In the genomic region with DNA sequence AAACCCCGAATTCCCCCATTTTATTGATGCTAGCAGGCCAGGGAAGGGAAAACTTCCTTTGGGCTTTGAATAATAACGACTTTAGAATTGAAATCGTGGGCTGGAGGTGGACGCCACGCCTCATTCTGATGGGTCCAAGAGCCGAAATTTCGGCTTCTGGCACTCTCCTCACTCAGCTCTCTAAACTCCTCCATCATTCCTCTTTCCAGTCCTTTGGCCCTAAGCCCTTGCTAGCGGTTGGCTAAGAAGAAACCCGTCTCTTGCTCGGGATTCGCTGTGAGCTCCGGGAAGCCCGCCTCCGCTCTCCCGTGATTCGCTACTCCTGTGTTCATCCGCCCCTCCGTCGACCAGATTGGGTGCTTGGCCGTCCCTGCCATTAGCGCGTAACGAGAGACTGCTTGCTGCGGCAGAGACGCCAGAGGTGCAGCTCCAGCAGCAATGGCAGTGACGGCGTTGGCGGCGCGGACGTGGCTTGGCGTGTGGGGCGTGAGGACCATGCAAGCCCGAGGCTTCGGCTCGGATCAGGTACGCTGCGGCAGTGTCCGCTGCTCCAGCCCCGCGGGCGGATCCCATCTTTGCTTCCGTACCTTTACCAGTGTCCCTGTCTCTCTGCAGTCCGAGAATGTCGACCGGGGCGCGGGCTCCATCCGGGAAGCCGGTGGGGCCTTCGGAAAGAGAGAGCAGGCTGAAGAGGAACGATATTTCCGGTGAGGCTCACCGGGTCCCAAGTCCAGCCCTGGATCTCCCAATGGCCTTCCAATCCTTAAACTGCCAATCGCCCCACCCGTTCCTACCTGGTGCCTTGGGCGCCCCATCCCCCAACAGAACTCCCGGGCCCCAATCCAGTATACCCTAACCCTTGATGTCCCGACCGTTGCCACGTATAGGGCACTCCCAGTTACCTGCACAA, we compare ENCODE assay signal across 1 cellular context.
A peak's percentile ranks its signal among the peaks of the same experiment; 100 is the strongest.
TF ChIP-seq lines count a peak whose summit lies in the region.

A gene (plus strand): TSS at position 379 of the 910 bp plus-strand sequence. CDS start 60 bp downstream, at position 439.

TF ChIP-seq in K562, 482 proteins besides CTCF, POLR2A, EP300 and RAD21 (continued from another document and continues in another):
- TF ChIP-seq, protein P1, sequence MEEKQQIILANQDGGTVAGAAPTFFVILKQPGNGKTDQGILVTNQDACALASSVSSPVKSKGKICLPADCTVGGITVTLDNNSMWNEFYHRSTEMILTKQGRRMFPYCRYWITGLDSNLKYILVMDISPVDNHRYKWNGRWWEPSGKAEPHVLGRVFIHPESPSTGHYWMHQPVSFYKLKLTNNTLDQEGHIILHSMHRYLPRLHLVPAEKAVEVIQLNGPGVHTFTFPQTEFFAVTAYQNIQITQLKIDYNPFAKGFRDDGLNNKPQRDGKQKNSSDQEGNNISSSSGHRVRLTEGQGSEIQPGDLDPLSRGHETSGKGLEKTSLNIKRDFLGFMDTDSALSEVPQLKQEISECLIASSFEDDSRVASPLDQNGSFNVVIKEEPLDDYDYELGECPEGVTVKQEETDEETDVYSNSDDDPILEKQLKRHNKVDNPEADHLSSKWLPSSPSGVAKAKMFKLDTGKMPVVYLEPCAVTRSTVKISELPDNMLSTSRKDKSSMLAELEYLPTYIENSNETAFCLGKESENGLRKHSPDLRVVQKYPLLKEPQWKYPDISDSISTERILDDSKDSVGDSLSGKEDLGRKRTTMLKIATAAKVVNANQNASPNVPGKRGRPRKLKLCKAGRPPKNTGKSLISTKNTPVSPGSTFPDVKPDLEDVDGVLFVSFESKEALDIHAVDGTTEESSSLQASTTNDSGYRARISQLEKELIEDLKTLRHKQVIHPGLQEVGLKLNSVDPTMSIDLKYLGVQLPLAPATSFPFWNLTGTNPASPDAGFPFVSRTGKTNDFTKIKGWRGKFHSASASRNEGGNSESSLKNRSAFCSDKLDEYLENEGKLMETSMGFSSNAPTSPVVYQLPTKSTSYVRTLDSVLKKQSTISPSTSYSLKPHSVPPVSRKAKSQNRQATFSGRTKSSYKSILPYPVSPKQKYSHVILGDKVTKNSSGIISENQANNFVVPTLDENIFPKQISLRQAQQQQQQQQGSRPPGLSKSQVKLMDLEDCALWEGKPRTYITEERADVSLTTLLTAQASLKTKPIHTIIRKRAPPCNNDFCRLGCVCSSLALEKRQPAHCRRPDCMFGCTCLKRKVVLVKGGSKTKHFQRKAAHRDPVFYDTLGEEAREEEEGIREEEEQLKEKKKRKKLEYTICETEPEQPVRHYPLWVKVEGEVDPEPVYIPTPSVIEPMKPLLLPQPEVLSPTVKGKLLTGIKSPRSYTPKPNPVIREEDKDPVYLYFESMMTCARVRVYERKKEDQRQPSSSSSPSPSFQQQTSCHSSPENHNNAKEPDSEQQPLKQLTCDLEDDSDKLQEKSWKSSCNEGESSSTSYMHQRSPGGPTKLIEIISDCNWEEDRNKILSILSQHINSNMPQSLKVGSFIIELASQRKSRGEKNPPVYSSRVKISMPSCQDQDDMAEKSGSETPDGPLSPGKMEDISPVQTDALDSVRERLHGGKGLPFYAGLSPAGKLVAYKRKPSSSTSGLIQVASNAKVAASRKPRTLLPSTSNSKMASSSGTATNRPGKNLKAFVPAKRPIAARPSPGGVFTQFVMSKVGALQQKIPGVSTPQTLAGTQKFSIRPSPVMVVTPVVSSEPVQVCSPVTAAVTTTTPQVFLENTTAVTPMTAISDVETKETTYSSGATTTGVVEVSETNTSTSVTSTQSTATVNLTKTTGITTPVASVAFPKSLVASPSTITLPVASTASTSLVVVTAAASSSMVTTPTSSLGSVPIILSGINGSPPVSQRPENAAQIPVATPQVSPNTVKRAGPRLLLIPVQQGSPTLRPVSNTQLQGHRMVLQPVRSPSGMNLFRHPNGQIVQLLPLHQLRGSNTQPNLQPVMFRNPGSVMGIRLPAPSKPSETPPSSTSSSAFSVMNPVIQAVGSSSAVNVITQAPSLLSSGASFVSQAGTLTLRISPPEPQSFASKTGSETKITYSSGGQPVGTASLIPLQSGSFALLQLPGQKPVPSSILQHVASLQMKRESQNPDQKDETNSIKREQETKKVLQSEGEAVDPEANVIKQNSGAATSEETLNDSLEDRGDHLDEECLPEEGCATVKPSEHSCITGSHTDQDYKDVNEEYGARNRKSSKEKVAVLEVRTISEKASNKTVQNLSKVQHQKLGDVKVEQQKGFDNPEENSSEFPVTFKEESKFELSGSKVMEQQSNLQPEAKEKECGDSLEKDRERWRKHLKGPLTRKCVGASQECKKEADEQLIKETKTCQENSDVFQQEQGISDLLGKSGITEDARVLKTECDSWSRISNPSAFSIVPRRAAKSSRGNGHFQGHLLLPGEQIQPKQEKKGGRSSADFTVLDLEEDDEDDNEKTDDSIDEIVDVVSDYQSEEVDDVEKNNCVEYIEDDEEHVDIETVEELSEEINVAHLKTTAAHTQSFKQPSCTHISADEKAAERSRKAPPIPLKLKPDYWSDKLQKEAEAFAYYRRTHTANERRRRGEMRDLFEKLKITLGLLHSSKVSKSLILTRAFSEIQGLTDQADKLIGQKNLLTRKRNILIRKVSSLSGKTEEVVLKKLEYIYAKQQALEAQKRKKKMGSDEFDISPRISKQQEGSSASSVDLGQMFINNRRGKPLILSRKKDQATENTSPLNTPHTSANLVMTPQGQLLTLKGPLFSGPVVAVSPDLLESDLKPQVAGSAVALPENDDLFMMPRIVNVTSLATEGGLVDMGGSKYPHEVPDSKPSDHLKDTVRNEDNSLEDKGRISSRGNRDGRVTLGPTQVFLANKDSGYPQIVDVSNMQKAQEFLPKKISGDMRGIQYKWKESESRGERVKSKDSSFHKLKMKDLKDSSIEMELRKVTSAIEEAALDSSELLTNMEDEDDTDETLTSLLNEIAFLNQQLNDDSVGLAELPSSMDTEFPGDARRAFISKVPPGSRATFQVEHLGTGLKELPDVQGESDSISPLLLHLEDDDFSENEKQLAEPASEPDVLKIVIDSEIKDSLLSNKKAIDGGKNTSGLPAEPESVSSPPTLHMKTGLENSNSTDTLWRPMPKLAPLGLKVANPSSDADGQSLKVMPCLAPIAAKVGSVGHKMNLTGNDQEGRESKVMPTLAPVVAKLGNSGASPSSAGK (IDR thresholded peaks at IDR 0.05): 0 out of 2 replicates have a peak, but pooled peaks have one; percentile 18
- no peak for TF ChIP-seq EZH2 (IDR thresholded peaks at IDR 0.05; ENCODE audit: borderline replicate concordance, low read depth, low read length)
- no peak for TF ChIP-seq ZBTB1 (CRISPR knock-in tag; IDR thresholded peaks at IDR 0.05; ENCODE audit: borderline replicate concordance, low read depth)
- no peak for TF ChIP-seq GTF2F1 (IDR thresholded peaks at IDR 0.05; ENCODE audit: low read depth, low read length)
- TF ChIP-seq PHF21A (IDR thresholded peaks at IDR 0.05; ENCODE audit: borderline replicate concordance, low read depth): peak; percentile 10; the same call in 1 of the 2 replicates
- TF ChIP-seq ZFP36 (IDR thresholded peaks at IDR 0.05; ENCODE audit: low read depth, low read length, partially characterized antibody): peak; percentile 2
- TF ChIP-seq JUN (IDR thresholded peaks at IDR 0.05; ENCODE audit: borderline replicate concordance, low read depth, low read length): no peak
- no peak for TF ChIP-seq JUN (CRISPR knock-in tag; IDR thresholded peaks at IDR 0.05; ENCODE audit: borderline replicate concordance)
- TF ChIP-seq NCOR1 (IDR thresholded peaks at IDR 0.05): no peak
- TF ChIP-seq, protein P2, sequence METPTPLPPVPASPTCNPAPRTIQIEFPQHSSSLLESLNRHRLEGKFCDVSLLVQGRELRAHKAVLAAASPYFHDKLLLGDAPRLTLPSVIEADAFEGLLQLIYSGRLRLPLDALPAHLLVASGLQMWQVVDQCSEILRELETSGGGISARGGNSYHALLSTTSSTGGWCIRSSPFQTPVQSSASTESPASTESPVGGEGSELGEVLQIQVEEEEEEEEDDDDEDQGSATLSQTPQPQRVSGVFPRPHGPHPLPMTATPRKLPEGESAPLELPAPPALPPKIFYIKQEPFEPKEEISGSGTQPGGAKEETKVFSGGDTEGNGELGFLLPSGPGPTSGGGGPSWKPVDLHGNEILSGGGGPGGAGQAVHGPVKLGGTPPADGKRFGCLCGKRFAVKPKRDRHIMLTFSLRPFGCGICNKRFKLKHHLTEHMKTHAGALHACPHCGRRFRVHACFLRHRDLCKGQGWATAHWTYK (CRISPR knock-in tag; IDR thresholded peaks at IDR 0.05): no peak
- no peak for TF ChIP-seq ETV6 (IDR thresholded peaks at IDR 0.05; ENCODE audit: borderline replicate concordance in 1 of 2, low read depth in 2 of 2, low read length in 1 of 2)
- no peak for TF ChIP-seq ETV6 (CRISPR knock-in tag; IDR thresholded peaks at IDR 0.05; ENCODE audit: borderline replicate concordance)
- TF ChIP-seq MTA2 (IDR thresholded peaks at IDR 0.05; ENCODE audit: low read depth): no peak
- TF ChIP-seq, protein P3, sequence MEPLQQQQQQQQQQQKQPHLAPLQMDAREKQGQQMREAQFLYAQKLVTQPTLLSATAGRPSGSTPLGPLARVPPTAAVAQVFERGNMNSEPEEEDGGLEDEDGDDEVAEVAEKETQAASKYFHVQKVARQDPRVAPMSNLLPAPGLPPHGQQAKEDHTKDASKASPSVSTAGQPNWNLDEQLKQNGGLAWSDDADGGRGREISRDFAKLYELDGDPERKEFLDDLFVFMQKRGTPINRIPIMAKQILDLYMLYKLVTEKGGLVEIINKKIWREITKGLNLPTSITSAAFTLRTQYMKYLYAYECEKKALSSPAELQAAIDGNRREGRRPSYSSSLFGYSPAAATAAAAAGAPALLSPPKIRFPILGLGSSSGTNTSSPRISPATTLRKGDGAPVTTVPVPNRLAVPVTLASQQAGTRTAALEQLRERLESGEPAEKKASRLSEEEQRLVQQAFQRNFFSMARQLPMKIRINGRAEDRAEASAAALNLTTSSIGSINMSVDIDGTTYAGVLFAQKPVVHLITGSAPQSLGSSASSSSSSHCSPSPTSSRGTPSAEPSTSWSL (CRISPR knock-in tag; IDR thresholded peaks at IDR 0.05; ENCODE audit: borderline replicate concordance): no peak
- TF ChIP-seq, protein P4, sequence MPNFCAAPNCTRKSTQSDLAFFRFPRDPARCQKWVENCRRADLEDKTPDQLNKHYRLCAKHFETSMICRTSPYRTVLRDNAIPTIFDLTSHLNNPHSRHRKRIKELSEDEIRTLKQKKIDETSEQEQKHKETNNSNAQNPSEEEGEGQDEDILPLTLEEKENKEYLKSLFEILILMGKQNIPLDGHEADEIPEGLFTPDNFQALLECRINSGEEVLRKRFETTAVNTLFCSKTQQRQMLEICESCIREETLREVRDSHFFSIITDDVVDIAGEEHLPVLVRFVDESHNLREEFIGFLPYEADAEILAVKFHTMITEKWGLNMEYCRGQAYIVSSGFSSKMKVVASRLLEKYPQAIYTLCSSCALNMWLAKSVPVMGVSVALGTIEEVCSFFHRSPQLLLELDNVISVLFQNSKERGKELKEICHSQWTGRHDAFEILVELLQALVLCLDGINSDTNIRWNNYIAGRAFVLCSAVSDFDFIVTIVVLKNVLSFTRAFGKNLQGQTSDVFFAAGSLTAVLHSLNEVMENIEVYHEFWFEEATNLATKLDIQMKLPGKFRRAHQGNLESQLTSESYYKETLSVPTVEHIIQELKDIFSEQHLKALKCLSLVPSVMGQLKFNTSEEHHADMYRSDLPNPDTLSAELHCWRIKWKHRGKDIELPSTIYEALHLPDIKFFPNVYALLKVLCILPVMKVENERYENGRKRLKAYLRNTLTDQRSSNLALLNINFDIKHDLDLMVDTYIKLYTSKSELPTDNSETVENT (CRISPR knock-in tag; IDR thresholded peaks at IDR 0.05): peak; percentile 86; the same call in 1 of the 2 replicates
- TF ChIP-seq NFXL1 (CRISPR knock-in tag; IDR thresholded peaks at IDR 0.05): no peak
- no peak for TF ChIP-seq PURB (CRISPR knock-in tag; IDR thresholded peaks at IDR 0.05; ENCODE audit: low read depth)
- no peak; a peak in 1 of 4 replicates for TF ChIP-seq TBL1XR1 (IDR thresholded peaks at IDR 0.05; ENCODE audit: low read length in 2 of 2)
- TF ChIP-seq CCNT2 (IDR thresholded peaks at IDR 0.05; ENCODE audit: borderline replicate concordance, extremely low read depth, insufficient read length, low read depth, low read length): peak; percentile 35
- TF ChIP-seq MYBL2 (IDR thresholded peaks at IDR 0.05; ENCODE audit: low read depth): no peak
- TF ChIP-seq MYBL2 (CRISPR knock-in tag; IDR thresholded peaks at IDR 0.05; ENCODE audit: borderline replicate concordance): no peak
- no peak for TF ChIP-seq GABPB2 (CRISPR knock-in tag; conservative IDR thresholded peaks at IDR 0.05)
- TF ChIP-seq RBM25 (IDR thresholded peaks at IDR 0.05; ENCODE audit: low read depth, low read length, severe bottlenecking): peak; percentile 88
- TF ChIP-seq BRF1 (IDR thresholded peaks at IDR 0.05; ENCODE audit: borderline replicate concordance, extremely low read depth, insufficient read length): no peak
- TF ChIP-seq, protein P5, sequence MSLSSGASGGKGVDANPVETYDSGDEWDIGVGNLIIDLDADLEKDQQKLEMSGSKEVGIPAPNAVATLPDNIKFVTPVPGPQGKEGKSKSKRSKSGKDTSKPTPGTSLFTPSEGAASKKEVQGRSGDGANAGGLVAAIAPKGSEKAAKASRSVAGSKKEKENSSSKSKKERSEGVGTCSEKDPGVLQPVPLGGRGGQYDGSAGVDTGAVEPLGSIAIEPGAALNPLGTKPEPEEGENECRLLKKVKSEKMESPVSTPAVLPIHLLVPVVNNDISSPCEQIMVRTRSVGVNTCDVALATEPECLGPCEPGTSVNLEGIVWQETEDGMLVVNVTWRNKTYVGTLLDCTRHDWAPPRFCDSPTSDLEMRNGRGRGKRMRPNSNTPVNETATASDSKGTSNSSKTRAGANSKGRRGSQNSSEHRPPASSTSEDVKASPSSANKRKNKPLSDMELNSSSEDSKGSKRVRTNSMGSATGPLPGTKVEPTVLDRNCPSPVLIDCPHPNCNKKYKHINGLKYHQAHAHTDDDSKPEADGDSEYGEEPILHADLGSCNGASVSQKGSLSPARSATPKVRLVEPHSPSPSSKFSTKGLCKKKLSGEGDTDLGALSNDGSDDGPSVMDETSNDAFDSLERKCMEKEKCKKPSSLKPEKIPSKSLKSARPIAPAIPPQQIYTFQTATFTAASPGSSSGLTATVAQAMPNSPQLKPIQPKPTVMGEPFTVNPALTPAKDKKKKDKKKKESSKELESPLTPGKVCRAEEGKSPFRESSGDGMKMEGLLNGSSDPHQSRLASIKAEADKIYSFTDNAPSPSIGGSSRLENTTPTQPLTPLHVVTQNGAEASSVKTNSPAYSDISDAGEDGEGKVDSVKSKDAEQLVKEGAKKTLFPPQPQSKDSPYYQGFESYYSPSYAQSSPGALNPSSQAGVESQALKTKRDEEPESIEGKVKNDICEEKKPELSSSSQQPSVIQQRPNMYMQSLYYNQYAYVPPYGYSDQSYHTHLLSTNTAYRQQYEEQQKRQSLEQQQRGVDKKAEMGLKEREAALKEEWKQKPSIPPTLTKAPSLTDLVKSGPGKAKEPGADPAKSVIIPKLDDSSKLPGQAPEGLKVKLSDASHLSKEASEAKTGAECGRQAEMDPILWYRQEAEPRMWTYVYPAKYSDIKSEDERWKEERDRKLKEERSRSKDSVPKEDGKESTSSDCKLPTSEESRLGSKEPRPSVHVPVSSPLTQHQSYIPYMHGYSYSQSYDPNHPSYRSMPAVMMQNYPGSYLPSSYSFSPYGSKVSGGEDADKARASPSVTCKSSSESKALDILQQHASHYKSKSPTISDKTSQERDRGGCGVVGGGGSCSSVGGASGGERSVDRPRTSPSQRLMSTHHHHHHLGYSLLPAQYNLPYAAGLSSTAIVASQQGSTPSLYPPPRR (CRISPR knock-in tag; IDR thresholded peaks at IDR 0.05; ENCODE audit: borderline replicate concordance): no peak
- no peak for TF ChIP-seq EGR1 (conservative IDR thresholded peaks at IDR 0.05)
- TF ChIP-seq SPI1 (IDR thresholded peaks at IDR 0.05; ENCODE audit: borderline replicate concordance, low read depth, low read length): no peak
- no peak for TF ChIP-seq NFIX (CRISPR knock-in tag; IDR thresholded peaks at IDR 0.05; ENCODE audit: low read depth)
- TF ChIP-seq ZNF408 (CRISPR knock-in tag; IDR thresholded peaks at IDR 0.05; ENCODE audit: low read depth): no peak
- no peak for TF ChIP-seq XRCC5 (IDR thresholded peaks at IDR 0.05; ENCODE audit: low read depth, low read length)
